ENCODE assay signal across 19 cellular contexts in genomic region chr5:74736759-74737158, GRCh38. TPM values are rescaled to one million over a fixed set of nuclear protein-coding genes. Genes with fewer than 3 reads are reported as not detected.
DNase-seq lines count a peak whose midpoint lies in the region; ATAC-seq, FAIRE-seq and TF ChIP-seq lines count a peak whose summit lies in the region.
"Had no signal": no experiment of that assay in that cellular context is flagged by ENCODE, and none has a peak within 500 bp of the region (broad histone marks: within the 10 kb centered on the region; RNA-seq: fewer than 3 reads in every experiment).

No MANE protein-coding gene starts in this region.

- CTCF ChIA-PET in Calu3 (lab: Charles Lee) = interaction anchor here (0.6 to 1.4 kb wide), 2 partner anchors 22 to 721 kb away, joined by 3 to 4 read pairs; no protein-coding TSS in a partner anchor

- no peaks in the 10 kb centered on the region for H3K4me1 Mint-ChIP-seq in Calu3 (ENCODE audit: low read depth, unreplicated experiment)
- H3K4me1 Mint-ChIP-seq in memory B cell = no peaks in the 10 kb centered on the region
- no peaks in the 10 kb centered on the region for H3K4me1 Mint-ChIP-seq in activated naive CD8-positive, alpha-beta T cell treated with anti-CD3 and anti-CD28 coated beads for 36 hours
- H3K4me1 Mint-ChIP-seq: CD8-positive, alpha-beta memory T cell had no signal

- H3K9me3 Mint-ChIP-seq in Calu3 (ENCODE audit: low read depth, unreplicated experiment) (no peaks in the 10 kb centered on the region), memory B cell (no peaks in the 10 kb centered on the region)
- H3K9me3 Mint-ChIP-seq in activated naive CD8-positive, alpha-beta T cell treated with anti-CD3 and anti-CD28 coated beads for 36 hours = no peaks in the 10 kb centered on the region
- H3K9me3 Mint-ChIP-seq: CD8-positive, alpha-beta memory T cell; HFFc6 had no signal

- DNase-seq in Calu3 = no peak
- DNase-seq in head of caudate nucleus = peak in 25 of 42 donors; percentile 8 to 60 (median 27)
- no peak for DNase-seq in memory B cell (ENCODE audit: low spot score in 2 of 2)
- peak in 26 of 49 donors; percentile 0 to 22 (median 4) for DNase-seq in substantia nigra (lab: John Stamatoyannopoulos, UW)
- DNase-seq in activated naive CD8-positive, alpha-beta T cell treated with anti-CD3 and anti-CD28 coated beads for 36 hours = no peak
- DNase-seq in mucosa of gallbladder (ENCODE audit: low spot score) = no peak
- DNase-seq in RCC 7860 (ENCODE audit: low spot score) = no peak
- DNase-seq: BE2C; CD4-positive, CD25-positive, alpha-beta regulatory T cell; CD8-positive, alpha-beta memory T cell; COR-L47; DMS79; GF-D8; GOT3; H7; HFFc6 had no signal

- no peak overlapping the region for H3K4me3 Mint-ChIP-seq in Calu3 (ENCODE audit: low read depth, unreplicated experiment)
- H3K4me3 Mint-ChIP-seq in memory B cell = no peak overlapping the region
- no peak overlapping the region for H3K4me3 Mint-ChIP-seq in activated naive CD8-positive, alpha-beta T cell treated with anti-CD3 and anti-CD28 coated beads for 36 hours
- H3K4me3 Mint-ChIP-seq: CD4-positive, CD25-positive, alpha-beta regulatory T cell; CD8-positive, alpha-beta memory T cell; HFFc6 had no signal

- no TSS peak for BruUV-seq in Calu3 (replicated peaks; lab: Mats Ljungman, UMichigan)

- TF ChIP-seq CTCF in Calu3 (IDR thresholded peaks at IDR 0.05; ENCODE audit: unreplicated experiment) = no peak

- intact Hi-C loops in Calu3 (cut with micrococcal nuclease; ENCODE audit: unreplicated experiment) = no loop called here
- intact Hi-C loops in head of caudate nucleus (cut with DNase I) = no loop called here

- H3K27ac ChIP-seq in substantia nigra (ENCODE audit: low read depth, low read length, poor library complexity, severe bottlenecking) = no peak overlapping the region
- H3K27ac ChIP-seq: HL-60 had no signal

- FAIRE-seq in RCC 7860 (lab: Jason Lieb, UNC) = no peak
- FAIRE-seq: D721Med had no signal

- H3K27me3 Mint-ChIP-seq in Calu3 (ENCODE audit: unreplicated experiment) = no peaks in the 10 kb centered on the region
- H3K27me3 Mint-ChIP-seq in memory B cell = no peaks in the 10 kb centered on the region
- no peaks in the 10 kb centered on the region for H3K27me3 Mint-ChIP-seq in activated naive CD8-positive, alpha-beta T cell treated with anti-CD3 and anti-CD28 coated beads for 36 hours
- H3K27me3 Mint-ChIP-seq: CD4-positive, CD25-positive, alpha-beta regulatory T cell; CD8-positive, alpha-beta memory T cell had no signal

- ATAC-seq in memory B cell (ENCODE audit: low read depth) = no peak
- ATAC-seq: HCT116 had no signal

- H3K27ac Mint-ChIP-seq in Calu3 (ENCODE audit: unreplicated experiment) (peak overlapping the region; percentile 31), memory B cell (peak overlapping the region; percentile 7)
- H3K27ac Mint-ChIP-seq in activated naive CD8-positive, alpha-beta T cell treated with anti-CD3 and anti-CD28 coated beads for 36 hours = no peak overlapping the region
- H3K27ac Mint-ChIP-seq: CD4-positive, CD25-positive, alpha-beta regulatory T cell; HFFc6 had no signal

- H3K36me3 Mint-ChIP-seq in Calu3 (ENCODE audit: insufficient read depth, unreplicated experiment) (peaks cover 31% of the 10 kb centered on the region), memory B cell (peaks cover 21% of the 10 kb centered on the region)
- H3K36me3 Mint-ChIP-seq in activated naive CD8-positive, alpha-beta T cell treated with anti-CD3 and anti-CD28 coated beads for 36 hours = peaks cover 6% of the 10 kb centered on the region

RNA-seq across cellular contexts. Expression of gene GFM2, which starts 30.2 kb away (rescaled TPM):
- total RNA-seq in Calu3 (2022) (51.2 and 57.1 TPM in 2 replicates), mucosa of gallbladder (21.4 TPM)
- total RNA-seq in activated naive CD8-positive, alpha-beta T cell treated with anti-CD3 and anti-CD28 coated beads for 36 hours = 10 to 100 TPM; 30.9 to 31.2 TPM

RNA-seq across cellular contexts. Expression of gene NSA2, which starts 30.3 kb away (rescaled TPM):
- total RNA-seq in Calu3 (2022) (171 and 203 TPM in 2 replicates), mucosa of gallbladder (56.3 TPM)
- 100 to 1,000 TPM; 173 to 193 TPM for total RNA-seq in activated naive CD8-positive, alpha-beta T cell treated with anti-CD3 and anti-CD28 coated beads for 36 hours

RNA-seq across cellular contexts. Expression of gene HEXB, which starts 51.7 kb away (rescaled TPM):
- 212 and 223 TPM in 2 replicates for total RNA-seq in Calu3 (2022)
- 10 to 100 TPM; 44.7 to 51.7 TPM for total RNA-seq in activated naive CD8-positive, alpha-beta T cell treated with anti-CD3 and anti-CD28 coated beads for 36 hours
- total RNA-seq in mucosa of gallbladder = 175 TPM

Comparison
In these comparisons a context has a peak if more than half of its experiments do, and no peak if none do; other contexts are left out.
1. DNase-seq: peak in head of caudate nucleus (25 of 42) and substantia nigra (26 of 49); none in Calu3 (single experiment), memory B cell (0 of 2), activated naive CD8-positive, alpha-beta T cell treated with anti-CD3 and anti-CD28 coated beads for 36 hours (single experiment), mucosa of gallbladder (single experiment) and RCC 7860 (single experiment).